Comparison of ENCODE assay signal across 10 cellular contexts in genomic region chr17:3887394-3887793, GRCh38. TPM values are rescaled to one million over a fixed set of nuclear protein-coding genes. Genes with fewer than 3 reads are reported as not detected.
DNase-seq lines count a peak whose midpoint lies in the region; ATAC-seq and TF ChIP-seq lines count a peak whose summit lies in the region.
"Had no signal": no experiment of that assay in that cellular context is flagged by ENCODE, and none has a peak within 500 bp of the region (broad histone marks: within the 10 kb centered on the region; RNA-seq: fewer than 3 reads in every experiment).

No MANE protein-coding gene starts in this region.

- peak overlapping the region; percentile 89 for H3K27ac Mint-ChIP-seq in MCF 10A (ENCODE audit: low read depth, unreplicated experiment)
- H3K27ac Mint-ChIP-seq in natural killer cell: peak overlapping the region; percentile 53 to 76

- H3K36me3 Mint-ChIP-seq in MCF 10A (ENCODE audit: insufficient read depth, unreplicated experiment): peaks cover 34% of the 10 kb centered on the region
- no peaks in the 10 kb centered on the region for H3K36me3 Mint-ChIP-seq in natural killer cell

- ATAC-seq in natural killer cell: no peak
- ATAC-seq in HG03175 (IDR thresholded peaks at IDR 0.05; ENCODE audit: unreplicated experiment): no peak
- ATAC-seq in GM18519 (IDR thresholded peaks at IDR 0.05; ENCODE audit: low FRiP score, unreplicated experiment): no peak

- H3K4me3 Mint-ChIP-seq in MCF 10A (ENCODE audit: unreplicated experiment): no peak overlapping the region
- peak overlapping the region; percentile 37 for H3K4me3 Mint-ChIP-seq in natural killer cell

- no peak for DNase-seq in A673 (ENCODE audit: low spot score)
- no peak for DNase-seq in HL-60 (ENCODE audit: low read depth in 1 of 2, low spot score in 1 of 2)
- DNase-seq in MCF 10A (ENCODE audit: unreplicated experiment): no peak
- DNase-seq in natural killer cell: no peak
- DNase-seq in DMS114 treated with DMSO at 0.1 percent for 48 hours (lab: John Stamatoyannopoulos, UW; ENCODE audit: unreplicated experiment): no peak
- no peak for DNase-seq in NCI-H446 (lab: John Stamatoyannopoulos, UW)
- DNase-seq: NCI-H1436 had no signal

- CTCF ChIA-PET in A673 (lab: Charles Lee): no interaction called here
- CTCF ChIA-PET in MCF 10A (lab: Yijun Ruan, JAX): interaction anchor here (0.6 to 1.5 kb wide), 3 partner anchors 22 to 43 kb away, joined by 3 read pairs; no protein-coding TSS in a partner anchor

- H3K36me3 ChIP-seq in A673 (ENCODE audit: insufficient read depth, low read length, poor library complexity, severe bottlenecking): peaks cover 8% of the 10 kb centered on the region

- H3K27me3 ChIP-seq in A673 (replicated peaks; ENCODE audit: insufficient read depth, low read depth, low read length, poor library complexity) (no peaks in the 10 kb centered on the region), HL-60 (ENCODE audit: insufficient read depth, poor library complexity, severe bottlenecking) (no peaks in the 10 kb centered on the region)

- H3K4me3 ChIP-seq in A673 (ENCODE audit: low read depth, low read length, poor library complexity, severe bottlenecking): no peak overlapping the region
- H3K4me3 ChIP-seq in HL-60 (replicated peaks; ENCODE audit: insufficient read depth, low read length): no peak overlapping the region

- TF ChIP-seq CTCF in A673 (conservative IDR thresholded peaks at IDR 0.05; ENCODE audit: low read depth, low read length): no peak
- no peak for TF ChIP-seq CTCF in HL-60 (IDR thresholded peaks at IDR 0.05; ENCODE audit: insufficient read depth, low read length)
- TF ChIP-seq CTCF in MCF 10A (IDR thresholded peaks at IDR 0.05; ENCODE audit: unreplicated experiment): no peak
- TF ChIP-seq CTCF in natural killer cell (IDR thresholded peaks at IDR 0.05): no peak

- no peaks in the 10 kb centered on the region for H3K27me3 Mint-ChIP-seq in MCF 10A (ENCODE audit: insufficient read depth, unreplicated experiment)
- H3K27me3 Mint-ChIP-seq in natural killer cell (ENCODE audit: low read depth in 2 of 2): no peaks in the 10 kb centered on the region

- no peaks in the 10 kb centered on the region for H3K9me3 ChIP-seq in A673 (ENCODE audit: low read depth, low read length, poor library complexity, severe bottlenecking)

- POLR2A ChIA-PET in A673 (lab: Charles Lee; ENCODE audit: low non-redundant PET) (no interaction called here), MCF 10A (lab: Yijun Ruan, JAX) (interaction anchor here (2.3 kb wide), 1 partner anchor 42 kb away, joined by 6 read pairs; the partner anchor contains the start of gene NCBP3)

- H3K4me1 Mint-ChIP-seq in MCF 10A (ENCODE audit: insufficient read depth, unreplicated experiment) (peaks cover 39% of the 10 kb centered on the region), natural killer cell (peaks cover 23 to 46% of the 10 kb centered on the region in 2 donors)

- H3K9me3 Mint-ChIP-seq in MCF 10A (ENCODE audit: unreplicated experiment) (no peaks in the 10 kb centered on the region), natural killer cell (no peaks in the 10 kb centered on the region)

- H3K27ac ChIP-seq in A673 (ENCODE audit: low read depth, low read length, poor library complexity, severe bottlenecking) (peak overlapping the region; percentile 16), HL-60 (replicated peaks) (peak overlapping the region; percentile 47; the same call in 1 of the 2 replicates)

- intact Hi-C loops in A673 (cut with micrococcal nuclease; ENCODE audit: unreplicated experiment): no loop called here
- intact Hi-C loops in MCF 10A (cut with micrococcal nuclease): no loop called here
- intact Hi-C loops in natural killer cell (cut with micrococcal nuclease): no loop called here

- no TSS peak for BruUV-seq in A673 (replicated peaks; lab: Mats Ljungman, UMichigan)
- BruUV-seq in MCF 10A (replicated peaks; lab: Mats Ljungman, UMichigan): no TSS peak

- peaks cover 52% of the 10 kb centered on the region for H3K4me1 ChIP-seq in A673 (ENCODE audit: insufficient read depth, low read length, poor library complexity, severe bottlenecking)

RNA-seq across cellular contexts. Expression of gene CAMKK1, which starts 5.5 kb away (rescaled TPM):
- total RNA-seq in A673 (2021) (6.1 and 8.3 TPM in 2 replicates), MCF 10A (2022) (3.8 and 4.3 TPM in 2 replicates), natural killer cell (1 to 10 TPM; 3.2 to 4.3 (median 3.9) TPM)

RNA-seq across cellular contexts. Expression of gene P2RX1, which starts 28.9 kb away (rescaled TPM):
- total RNA-seq in A673 (2021) (0.24 and 0.39 TPM in 2 replicates), MCF 10A (2022) (not detected in 2 replicates), natural killer cell (10 to 100 TPM in 2 of 3 donors, 1 to 10 TPM in 1; 2.3 to 15.3 (median 13.4) TPM)
- total RNA-seq: dermis microvascular lymphatic vessel endothelial cell had no signal

RNA-seq across cellular contexts. Expression of gene NCBP3, which starts 41.3 kb away (rescaled TPM):
- total RNA-seq in A673 (2021) (59.9 and 68.0 TPM in 2 replicates), MCF 10A (2022) (47.1 and 52.5 TPM in 2 replicates), natural killer cell (10 to 100 TPM; 55.9 to 60.7 (median 58.1) TPM)
